Comparison of ENCODE assay signal across 27 cellular contexts in the genomic region with DNA sequence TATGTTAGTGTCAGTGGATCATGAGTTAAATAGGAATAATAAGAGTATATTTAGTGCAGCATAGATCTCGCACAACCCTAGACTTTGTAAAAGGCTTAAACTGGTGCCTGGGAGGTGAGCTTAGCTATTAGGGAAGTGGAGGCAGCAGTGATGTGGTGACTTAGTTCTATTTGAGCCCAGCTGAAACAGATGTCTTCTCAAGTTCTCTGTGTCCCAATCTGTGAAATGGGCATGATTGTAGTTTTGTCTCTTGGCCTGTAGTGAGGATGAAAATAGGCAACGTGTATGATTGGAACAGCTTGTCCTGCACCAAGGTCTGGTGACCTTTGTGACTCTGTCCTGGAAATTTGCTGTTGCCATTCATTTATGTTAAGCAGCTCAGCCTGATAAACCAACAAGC. TPM values are rescaled to one million over a fixed set of nuclear protein-coding genes. Genes with fewer than 3 reads are reported as not detected.
DNase-seq lines count a peak whose midpoint lies in the region; ATAC-seq, FAIRE-seq and TF ChIP-seq lines count a peak whose summit lies in the region.
"Had no signal": no experiment of that assay in that cellular context is flagged by ENCODE, and none has a peak within 500 bp of the region (broad histone marks: within the 10 kb centered on the region; RNA-seq: fewer than 3 reads in every experiment).

No MANE protein-coding gene starts in this region.

- H4K20me1 ChIP-seq in HepG2 (ENCODE audit: insufficient read depth, low read length) (no peaks in the 10 kb centered on the region), OCI-LY3 (ENCODE audit: insufficient read depth, low read length) (no peaks in the 10 kb centered on the region), neural progenitor cell (ENCODE audit: low read depth) (no peaks in the 10 kb centered on the region)

- H3K79me2 ChIP-seq in HepG2 (ENCODE audit: insufficient read depth, low read length) (no peaks in the 10 kb centered on the region), OCI-LY3 (ENCODE audit: low read length) (no peaks in the 10 kb centered on the region), neural progenitor cell (ENCODE audit: low read depth) (no peaks in the 10 kb centered on the region)

- H3K4me3 Mint-ChIP-seq in neural progenitor cell: peak overlapping the region; percentile 14
- H3K4me3 Mint-ChIP-seq: B cell; CD14-positive monocyte; CD4-positive, alpha-beta memory T cell; CD4-positive, CD25-positive, alpha-beta regulatory T cell; CD8-positive, alpha-beta memory T cell had no signal

- TF ChIP-seq POLR2A in HepG2 (IDR thresholded peaks at IDR 0.05; ENCODE audit: insufficient read depth in 1 of 2, low read depth in 2 of 2, low read length in 2 of 2) (no peak), right lobe of liver (IDR thresholded peaks at IDR 0.05) (no peak)

- H3K9ac ChIP-seq in HepG2 (ENCODE audit: insufficient read depth, low read depth, low read length): no peak overlapping the region
- no peak overlapping the region for H3K9ac ChIP-seq in OCI-LY3 (ENCODE audit: low read length)
- H3K9ac ChIP-seq in neural progenitor cell: no peak overlapping the region

- no peak overlapping the region for H3K27ac Mint-ChIP-seq in neural progenitor cell
- H3K27ac Mint-ChIP-seq: B cell; CD4-positive, alpha-beta memory T cell; CD4-positive, CD25-positive, alpha-beta regulatory T cell; CD8-positive, alpha-beta memory T cell had no signal

- no peak for DNase-seq in HepG2 (ENCODE audit: low spot score)
- DNase-seq in right lobe of liver: no peak
- no peak for DNase-seq in bronchial epithelial cell (ENCODE audit: low read depth)
- DNase-seq in neural progenitor cell (ENCODE audit: low spot score): no peak
- DNase-seq in Kasumi-1 (lab: John Stamatoyannopoulos, UW): no peak
- DNase-seq: ACHN; C1 segment of cervical spinal cord; CD4-positive, alpha-beta memory T cell; CD4-positive, CD25-positive, alpha-beta regulatory T cell; CD8-positive, alpha-beta memory T cell; COR-L47; DMS 273 treated with DMSO at 0.1 percent for 48 hours; DMS153; DMS53; DMS79; DND-41; EL; GDM1 had no signal

- H3K4me3 ChIP-seq in HepG2 (replicated peaks in 1 of 3; ENCODE audit: insufficient read depth in 1 of 3, low read depth in 2 of 3, low read length in 3 of 3): no peak overlapping the region
- no peak overlapping the region for H3K4me3 ChIP-seq in right lobe of liver
- no peak overlapping the region for H3K4me3 ChIP-seq in OCI-LY3 (ENCODE audit: low read length)
- H3K4me3 ChIP-seq in bronchial epithelial cell (ENCODE audit: low read depth, low read length): no peak overlapping the region
- no peak overlapping the region for H3K4me3 ChIP-seq in neural progenitor cell
- H3K4me3 ChIP-seq: GM12878 had no signal

- intact Hi-C loops in HepG2 (cut with micrococcal nuclease; ENCODE audit: unreplicated experiment) (no loop called here), right lobe of liver (cut with DNase I) (no loop called here)

- no peak for TF ChIP-seq CTCF in HepG2 (CRISPR knock-in tag; IDR thresholded peaks at IDR 0.05)
- TF ChIP-seq CTCF in right lobe of liver (IDR thresholded peaks at IDR 0.05): no peak
- TF ChIP-seq CTCF in OCI-LY3 (IDR thresholded peaks at IDR 0.05; ENCODE audit: low read depth, low read length): no peak
- TF ChIP-seq CTCF in bronchial epithelial cell (IDR thresholded peaks at IDR 0.05; ENCODE audit: insufficient read depth, low read length, severe bottlenecking): no peak
- TF ChIP-seq CTCF in neural progenitor cell (IDR thresholded peaks at IDR 0.05): no peak

- no peak for TF ChIP-seq RAD21 in HepG2 (CRISPR knock-in tag; IDR thresholded peaks at IDR 0.05)

- H2AFZ ChIP-seq in HepG2 (ENCODE audit: low read length) (no peak overlapping the region), OCI-LY3 (ENCODE audit: low read depth, low read length) (no peak overlapping the region), neural progenitor cell (replicated peaks) (no peak overlapping the region)

- TF ChIP-seq EP300 in HepG2 (IDR thresholded peaks at IDR 0.05; ENCODE audit: low read depth in 2 of 2, low read length in 2 of 2) (no peak), HepG2 (CRISPR knock-in tag; IDR thresholded peaks at IDR 0.05; ENCODE audit: borderline replicate concordance) (no peak)

- CTCF ChIA-PET in HepG2 (lab: Yijun Ruan, JAX; ENCODE audit: low intra/inter-chr PET ratio, low total read pairs): no interaction called here

- H3K27ac ChIP-seq in HepG2 (ENCODE audit: extremely low read length, insufficient read depth, low read length) (no peak overlapping the region), right lobe of liver (no peak overlapping the region), OCI-LY3 (ENCODE audit: low read length) (peak overlapping the region; percentile 25), neural progenitor cell (no peak overlapping the region)
- H3K27ac ChIP-seq: 22Rv1 had no signal

- H3K4me1 Mint-ChIP-seq in neural progenitor cell: peaks cover 15% of the 10 kb centered on the region

- POLR2A ChIA-PET in HepG2 (lab: Yijun Ruan, JAX): no interaction called here

- H3K4me2 ChIP-seq in HepG2 (ENCODE audit: low read depth, low read length) (no peak overlapping the region), OCI-LY3 (ENCODE audit: low read length) (peak overlapping the region; percentile 12), neural progenitor cell (no peak overlapping the region)

- FAIRE-seq in HepG2 (lab: Jason Lieb, UNC): no peak
- FAIRE-seq in bronchial epithelial cell (lab: Jason Lieb, UNC): peak; percentile 18
- FAIRE-seq: GM12878, GM12892, GM18507 had no signal

- 48% methylated on average over 2 of the region's 2 CpGs for WGBS in HepG2 (ENCODE audit: low lambda C conversion rate)
- WGBS in right lobe of liver (ENCODE audit: insufficient coverage, low coverage, low lambda C conversion rate, missing lambda C conversion rate): 70% methylated on average over 2 of the region's 2 CpGs

- H3K27me3 ChIP-seq in HepG2 (ENCODE audit: control insufficient read depth in 1 of 2, insufficient read depth in 2 of 2, low read length in 2 of 2) (no peaks in the 10 kb centered on the region), right lobe of liver (no peaks in the 10 kb centered on the region), OCI-LY3 (ENCODE audit: low read depth, low read length) (no peaks in the 10 kb centered on the region), bronchial epithelial cell (ENCODE audit: control insufficient read depth, insufficient read depth, low read length) (no peaks in the 10 kb centered on the region), neural progenitor cell (no peaks in the 10 kb centered on the region)

- no peaks in the 10 kb centered on the region for H3K36me3 ChIP-seq in HepG2 (replicated peaks in 1 of 2; ENCODE audit: control insufficient read depth in 1 of 2, insufficient read depth in 2 of 2, low read length in 2 of 2)
- H3K36me3 ChIP-seq in right lobe of liver: no peaks in the 10 kb centered on the region
- no peaks in the 10 kb centered on the region for H3K36me3 ChIP-seq in OCI-LY3 (replicated peaks; ENCODE audit: low read depth, low read length)
- no peaks in the 10 kb centered on the region for H3K36me3 ChIP-seq in bronchial epithelial cell (ENCODE audit: control insufficient read depth, insufficient read depth, low read length)
- H3K36me3 ChIP-seq in neural progenitor cell: no peaks in the 10 kb centered on the region

- peaks cover 4% of the 10 kb centered on the region for H3K4me1 ChIP-seq in HepG2 (ENCODE audit: insufficient read depth, low read length)
- no peaks in the 10 kb centered on the region for H3K4me1 ChIP-seq in right lobe of liver
- peaks cover 35% of the 10 kb centered on the region for H3K4me1 ChIP-seq in OCI-LY3 (ENCODE audit: low read length)
- peaks cover 17% of the 10 kb centered on the region for H3K4me1 ChIP-seq in neural progenitor cell

- ATAC-seq in HepG2 (no peak), right lobe of liver (no peak), GM21360 (IDR thresholded peaks at IDR 0.05; ENCODE audit: unreplicated experiment) (no peak), HG02981 (IDR thresholded peaks at IDR 0.05; ENCODE audit: unreplicated experiment) (no peak)
- ATAC-seq: GM12878 had no signal

- H3K9me3 ChIP-seq in HepG2 (ENCODE audit: low read length) (no peaks in the 10 kb centered on the region), right lobe of liver (no peaks in the 10 kb centered on the region), OCI-LY3 (ENCODE audit: insufficient read depth, low read length) (no peaks in the 10 kb centered on the region), neural progenitor cell (ENCODE audit: low read depth) (no peaks in the 10 kb centered on the region)

- no TSS peak for BruUV-seq in HepG2 (replicated peaks; lab: Mats Ljungman, UMichigan)

- H3K9me3 Mint-ChIP-seq in neural progenitor cell: no peaks in the 10 kb centered on the region
- H3K9me3 Mint-ChIP-seq: CD4-positive, alpha-beta memory T cell; CD4-positive, CD25-positive, alpha-beta regulatory T cell; CD8-positive, alpha-beta memory T cell had no signal

- H3F3A ChIP-seq in neural progenitor cell (ENCODE audit: low read depth): peaks cover 18% of the 10 kb centered on the region

- no peaks in the 10 kb centered on the region for H3K36me3 Mint-ChIP-seq in neural progenitor cell
- H3K36me3 Mint-ChIP-seq: CD14-positive monocyte; CD4-positive, alpha-beta memory T cell; CD8-positive, alpha-beta memory T cell had no signal

- H3K27me3 Mint-ChIP-seq in neural progenitor cell (ENCODE audit: insufficient read depth, low read depth): peaks cover 2% of the 10 kb centered on the region

- in situ Hi-C loops in HepG2 (cut with HindIII; ENCODE audit: extremely low pct_ligation_motif_present, low pct_unique_long_range_greater_than_20kb): loop anchor here (5.0 to 25.0 kb wide), 2 partner anchors 406 to 1384 kb away; no protein-coding TSS in a partner anchor

RNA-seq across cellular contexts. Expression of a gene that starts 34.7 kb away (rescaled TPM):
- 1.3 and 8.3 TPM in 2 replicates for total RNA-seq in HepG2 (2016; rRNA removed; fragmentation: Illumina TruSeq; extraction: Trizol)
- 3.8 and 3.9 TPM in 2 replicates for total RNA-seq in HepG2 (2016; cell fraction: cytosol; rRNA removed; fragmentation: Illumina TruSeq; extraction: Trizol; ENCODE audit: low read depth)
- 0.92 and 8.0 TPM in 2 replicates for total RNA-seq in HepG2 (2016; cell fraction: insoluble cytoplasmic fraction; rRNA removed; fragmentation: Illumina TruSeq; extraction: Trizol)
- 6.1 and 8.1 TPM in 2 replicates for total RNA-seq in HepG2 (2016; cell fraction: membrane; rRNA removed; fragmentation: Illumina TruSeq; extraction: Trizol)
- 22.4 and 25.8 TPM in 2 replicates for total RNA-seq in HepG2 (2016; cell fraction: nucleus; rRNA removed; fragmentation: Illumina TruSeq; extraction: Trizol)
- 2.6 and 3.3 TPM in 2 replicates for polyA plus RNA-seq in HepG2 (2011; rRNA removed)
- polyA plus RNA-seq in HepG2 (2011; cell fraction: cytosol; rRNA removed): 0.21 and 0.36 TPM in 2 replicates
- 8.2 and 8.5 TPM in 2 replicates for polyA plus RNA-seq in HepG2 (2011; cell fraction: nucleus; rRNA removed)
- 1.7 and 1.9 TPM in 2 replicates for polyA plus RNA-seq in HepG2 (2012)
- not detected in 2 replicates for polyA plus RNA-seq in HepG2 (2016; cell fraction: cytosol; fragmentation: Illumina TruSeq; extraction: Trizol; ENCODE audit: low read depth)
- polyA plus RNA-seq in HepG2 (2016; cell fraction: insoluble cytoplasmic fraction; fragmentation: Illumina TruSeq; extraction: Trizol; ENCODE audit: low read depth): 0.22 and 0.33 TPM in 2 replicates
- polyA plus RNA-seq in HepG2 (2016; cell fraction: membrane; fragmentation: Illumina TruSeq; extraction: Trizol; ENCODE audit: low read depth): not detected in 2 replicates
- 22.5 and 23.0 TPM in 2 replicates for polyA plus RNA-seq in HepG2 (2016; cell fraction: nucleus; fragmentation: Illumina TruSeq; extraction: Trizol; ENCODE audit: insufficient read depth, low read depth)
- 6.9 and 7.2 TPM in 2 replicates for polyA minus RNA-seq in HepG2 (2011; rRNA and poly(A)+ RNA removed; ENCODE audit: low replicate concordance)
- polyA minus RNA-seq in HepG2 (2011; cell fraction: cytosol; rRNA and poly(A)+ RNA removed): 0.99 and 1.4 TPM in 2 replicates
- 46.7 and 49.7 TPM in 2 replicates for polyA minus RNA-seq in HepG2 (2011; cell fraction: nucleus; rRNA and poly(A)+ RNA removed)
- 1 to 10 TPM; 1.5 to 3.8 (median 1.7) TPM for total RNA-seq in right lobe of liver
- total RNA-seq in bronchial epithelial cell: 5.3 and 5.6 TPM in 2 replicates
- 11.6 and 15.3 TPM in 2 replicates for total RNA-seq in neural progenitor cell (ENCODE audit: low replicate concordance)
